In the genomic region with DNA sequence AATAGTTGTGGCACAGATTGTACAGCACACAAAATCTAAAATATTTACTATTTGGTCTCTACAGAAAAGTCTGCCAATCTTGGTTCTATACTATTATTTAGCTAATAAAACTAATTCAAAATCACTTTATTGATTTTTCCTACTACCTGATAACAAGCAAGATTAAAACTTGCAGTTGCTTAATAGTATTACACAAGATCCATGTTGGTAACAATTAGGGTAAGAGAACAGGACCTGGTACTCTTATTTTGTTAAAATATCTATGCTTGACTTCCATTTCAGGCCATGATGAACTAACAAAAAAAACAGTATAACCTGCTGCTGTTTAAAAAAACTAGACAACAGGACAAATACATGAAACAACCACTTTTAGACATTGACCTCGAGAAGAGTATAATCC, we compare ENCODE assay signal across 8 cellular contexts.
"Had no signal": no experiment of that assay in that cellular context is flagged by ENCODE, and none has a peak within 500 bp of the region (broad histone marks: within the 10 kb centered on the region; RNA-seq: fewer than 3 reads in every experiment).

No MANE protein-coding gene starts in this region.

- H3K27ac ChIP-seq: KMS-11 had no signal

- H3K4me3 ChIP-seq: GM23338 had no signal

- DNase-seq: H9, HCEC 1CT, KBM-7 had no signal

- ATAC-seq: GM23338 had no signal

- FAIRE-seq: H1, H54, HTR-8/SVneo had no signal
